21 cellular contexts compared by ENCODE assay signal in the genomic region with DNA sequence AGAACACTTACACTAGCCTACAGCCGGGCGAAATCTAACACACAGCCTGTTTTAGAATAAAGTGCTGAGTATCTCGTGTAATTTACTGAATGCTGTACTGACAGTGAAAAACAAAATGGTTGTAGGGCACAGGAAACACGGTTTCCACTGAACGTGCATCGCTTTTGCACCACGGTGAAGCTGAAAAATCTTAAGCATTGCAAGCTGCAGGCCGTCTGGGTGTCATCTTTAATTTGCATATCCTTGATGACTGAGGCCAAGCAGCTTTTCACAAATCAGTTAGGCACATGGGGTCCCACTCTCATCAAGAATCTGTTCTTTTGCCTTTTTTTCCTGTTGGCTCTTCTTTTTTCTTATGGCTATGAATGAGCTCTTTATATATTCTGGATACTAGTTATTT.
"Had no signal": no experiment of that assay in that cellular context is flagged by ENCODE, and none has a peak within 500 bp of the region (broad histone marks: within the 10 kb centered on the region; RNA-seq: fewer than 3 reads in every experiment).

No MANE protein-coding gene starts in this region.

- H3K27me3 ChIP-seq: colonic mucosa, dorsolateral prefrontal cortex, heart left ventricle, pancreas, right lobe of liver, suprapubic skin, thyroid gland, uterus had no signal

- H3K27ac ChIP-seq: colonic mucosa, heart left ventricle, pancreas, right lobe of liver, suprapubic skin, thyroid gland, uterus had no signal

- H3K9me3 ChIP-seq: colonic mucosa, pancreas, right lobe of liver, suprapubic skin, thyroid gland, uterus had no signal

- DNase-seq: colonic mucosa; dorsolateral prefrontal cortex; effector CD8-positive, alpha-beta T cell; heart left ventricle; hippocampal formation; kidney glomerular epithelial cell; midbrain; occipital lobe; pancreas; retina; right lobe of liver; stimulated activated CD4-positive, alpha-beta T cell treated with anti-CD3 and anti-CD28 coated beads, Interleukin-4, amount 100 ng/mL, for 1 hour; stimulated activated CD8-positive, alpha-beta memory T cell treated with anti-CD3 and anti-CD28 coated beads, Interleukin-4, amount 100 ng/mL, for 48 hours; stimulated activated naive CD8-positive, alpha-beta T cell treated with anti-CD3 and anti-CD28 coated beads, Interleukin-15, Interleukin-2, amounts not matched to agents 100 U/mL and 50 U/mL, for 24 hours; thyroid gland; uterus had no signal

- H3K27ac Mint-ChIP-seq: natural killer cell treated with Interleukin-12 subunit alpha and Interleukin-12 subunit beta and Interleukin-15 and Interleukin-18, amount 100 ng/mL, for 72 hours; progenitor cell of endocrine pancreas; stimulated activated effector memory CD8-positive, alpha-beta T cell treated with anti-CD3 and anti-CD28 coated beads, Interleukin-12 subunit alpha, Interleukin-12 subunit beta, amount 100 ng/mL, for 72 hours; type B pancreatic cell had no signal

- ATAC-seq: heart left ventricle; pancreas; right lobe of liver; stimulated activated effector memory CD8-positive, alpha-beta T cell treated with anti-CD3 and anti-CD28 coated beads, Interleukin-12 subunit alpha, Interleukin-12 subunit beta, amount 100 ng/mL, for 72 hours; stimulated activated naive CD8-positive, alpha-beta T cell treated with anti-CD3 and anti-CD28 coated beads, Interleukin-15, Interleukin-2, amounts not matched to agents 100 U/mL and 50 U/mL, for 24 hours had no signal

- H3K4me1 ChIP-seq: colonic mucosa, heart left ventricle, pancreas, right lobe of liver, suprapubic skin, thyroid gland, uterus had no signal

- H3K4me3 Mint-ChIP-seq: natural killer cell treated with Interleukin-12 subunit alpha and Interleukin-12 subunit beta and Interleukin-15 and Interleukin-18, amount 100 ng/mL, for 72 hours; stimulated activated effector memory CD8-positive, alpha-beta T cell treated with anti-CD3 and anti-CD28 coated beads, Interleukin-12 subunit alpha, Interleukin-12 subunit beta, amount 100 ng/mL, for 72 hours; type B pancreatic cell had no signal

- H3K4me3 ChIP-seq: colonic mucosa, dorsolateral prefrontal cortex, heart left ventricle, pancreas, right lobe of liver, suprapubic skin, thyroid gland, uterus had no signal

- H3K27me3 Mint-ChIP-seq: natural killer cell treated with Interleukin-12 subunit alpha and Interleukin-12 subunit beta and Interleukin-15 and Interleukin-18, amount 100 ng/mL, for 72 hours; progenitor cell of endocrine pancreas; type B pancreatic cell had no signal

- H3K36me3 ChIP-seq: colonic mucosa, right lobe of liver, thyroid gland, uterus had no signal
